9 cellular contexts compared by ENCODE assay signal in the genomic region with DNA sequence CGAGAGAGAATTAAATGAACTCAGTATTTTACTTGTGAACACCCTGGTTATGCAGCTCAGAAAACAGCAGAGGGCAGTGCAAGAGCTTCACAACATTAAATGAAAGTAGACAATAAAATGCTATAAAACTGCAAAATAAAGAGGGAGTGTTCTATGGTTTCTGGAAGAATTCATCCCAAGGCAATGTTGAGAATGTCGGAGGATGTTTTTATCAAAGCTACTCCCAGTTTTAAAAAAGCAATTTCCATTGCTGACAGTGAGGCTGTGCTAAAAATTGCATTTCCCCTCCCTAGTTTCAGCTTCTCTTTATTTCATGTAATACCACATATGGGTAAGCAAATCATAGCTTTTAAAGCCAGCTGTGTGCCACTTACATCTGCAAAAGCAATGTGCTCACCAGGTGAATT.
DNase-seq lines count a peak whose midpoint lies in the region; ATAC-seq, FAIRE-seq and TF ChIP-seq lines count a peak whose summit lies in the region.
"Had no signal": no experiment of that assay in that cellular context is flagged by ENCODE, and none has a peak within 500 bp of the region (broad histone marks: within the 10 kb centered on the region; RNA-seq: fewer than 3 reads in every experiment).

No MANE protein-coding gene starts in this region.

- intact Hi-C loops in activated T-helper 2 cell treated with anti-CD3 and anti-CD28 coated beads, Interferon-gamma antibody, Interleukin-2, Interleukin-4, amounts not matched to agents 10 μg/mL and 5 μg/mL and 100 μg/mL, durations not matched to agents 14 hours and 24 hours and 36 hours (cut with micrococcal nuclease) = no loop called here

- DNase-seq in D721Med (ENCODE audit: insufficient read length, low spot score) (no peak), KBM-7 (peak; percentile 14), astrocyte of the cerebellum (ENCODE audit: low read depth) (peak; percentile 24), medulla oblongata (ENCODE audit: extremely low spot score) (peak; percentile 40), ureter (ENCODE audit: low spot score) (no peak), activated gamma-delta T cell treated with Interleukin-2 at 50 U/mL for 16 hours (no peak)
- no peak for DNase-seq in activated T-helper 2 cell treated with anti-CD3 and anti-CD28 coated beads, Interferon-gamma antibody, Interleukin-2, Interleukin-4, amounts not matched to agents 10 μg/mL and 5 μg/mL and 100 μg/mL, durations not matched to agents 14 hours and 24 hours and 36 hours (ENCODE audit: low spot score)
- DNase-seq: heart left ventricle had no signal

- no peak overlapping the region for H3K27ac Mint-ChIP-seq in activated T-helper 2 cell treated with anti-CD3 and anti-CD28 coated beads, Interferon-gamma antibody, Interleukin-2, Interleukin-4, amounts not matched to agents 10 μg/mL and 5 μg/mL and 100 μg/mL, durations not matched to agents 14 hours and 24 hours and 36 hours

- H3K4me3 Mint-ChIP-seq in activated T-helper 2 cell treated with anti-CD3 and anti-CD28 coated beads, Interferon-gamma antibody, Interleukin-2, Interleukin-4, amounts not matched to agents 10 μg/mL and 5 μg/mL and 100 μg/mL, durations not matched to agents 14 hours and 24 hours and 36 hours (ENCODE audit: low read depth) = no peak overlapping the region

- no peak for ATAC-seq in GM19452 (IDR thresholded peaks at IDR 0.05; ENCODE audit: unreplicated experiment)
- ATAC-seq: heart left ventricle had no signal

- H3K4me3 ChIP-seq in astrocyte of the cerebellum (ENCODE audit: low read depth, low read length) = no peak overlapping the region
- H3K4me3 ChIP-seq: heart left ventricle had no signal

- FAIRE-seq in D721Med (lab: Jason Lieb, UNC) = peak; percentile 11

- in situ Hi-C loops in KBM-7 (cut with MboI; ENCODE audit: low pct_unique_long_range_greater_than_20kb, low sequenced_read_pairs) = no loop called here
- in situ Hi-C loops in astrocyte of the cerebellum (cut with HindIII; ENCODE audit: low sequenced_read_pairs) = no loop called here

- TF ChIP-seq CTCF in D721Med (IDR thresholded peaks at IDR 0.05; ENCODE audit: insufficient read depth, missing control alignments) = peak; percentile 65
- TF ChIP-seq CTCF in astrocyte of the cerebellum (IDR thresholded peaks at IDR 0.05; ENCODE audit: low read depth, low read length, missing control alignments) = peak; percentile 65

- H3K4me1 Mint-ChIP-seq in activated T-helper 2 cell treated with anti-CD3 and anti-CD28 coated beads, Interferon-gamma antibody, Interleukin-2, Interleukin-4, amounts not matched to agents 10 μg/mL and 5 μg/mL and 100 μg/mL, durations not matched to agents 14 hours and 24 hours and 36 hours (ENCODE audit: low read depth) = no peaks in the 10 kb centered on the region

- H3K36me3 Mint-ChIP-seq in activated T-helper 2 cell treated with anti-CD3 and anti-CD28 coated beads, Interferon-gamma antibody, Interleukin-2, Interleukin-4, amounts not matched to agents 10 μg/mL and 5 μg/mL and 100 μg/mL, durations not matched to agents 14 hours and 24 hours and 36 hours (ENCODE audit: low read depth) = no peaks in the 10 kb centered on the region

- no peaks in the 10 kb centered on the region for H3K27me3 Mint-ChIP-seq in activated T-helper 2 cell treated with anti-CD3 and anti-CD28 coated beads, Interferon-gamma antibody, Interleukin-2, Interleukin-4, amounts not matched to agents 10 μg/mL and 5 μg/mL and 100 μg/mL, durations not matched to agents 14 hours and 24 hours and 36 hours (ENCODE audit: low read depth)

- H3K9me3 Mint-ChIP-seq in activated T-helper 2 cell treated with anti-CD3 and anti-CD28 coated beads, Interferon-gamma antibody, Interleukin-2, Interleukin-4, amounts not matched to agents 10 μg/mL and 5 μg/mL and 100 μg/mL, durations not matched to agents 14 hours and 24 hours and 36 hours = no peaks in the 10 kb centered on the region

Comparison
In these comparisons a context has a peak if more than half of its experiments do, and no peak if none do; other contexts are left out.
1. DNase-seq: peak in KBM-7 (single experiment), astrocyte of the cerebellum (single experiment) and medulla oblongata (single experiment); none in D721Med (single experiment), ureter (single experiment), activated T-helper 2 cell treated with anti-CD3 and anti-CD28 coated beads, Interferon-gamma antibody, Interleukin-2, Interleukin-4, amounts not matched to agents 10 μg/mL and 5 μg/mL and 100 μg/mL, durations not matched to agents 14 hours and 24 hours and 36 hours (single experiment) and activated gamma-delta T cell treated with Interleukin-2 at 50 U/mL for 16 hours (single experiment).